ENCODE assay signal across 10 cellular contexts in genomic region chrX:19814240-19814639, GRCh38.
DNase-seq lines count a peak whose midpoint lies in the region; ATAC-seq, FAIRE-seq and TF ChIP-seq lines count a peak whose summit lies in the region.
"Had no signal": no experiment of that assay in that cellular context is flagged by ENCODE, and none has a peak within 500 bp of the region (broad histone marks: within the 10 kb centered on the region; RNA-seq: fewer than 3 reads in every experiment).

No MANE protein-coding gene starts in this region.

- TF ChIP-seq POLR2A in GM12892 (IDR thresholded peaks at IDR 0.05; ENCODE audit: low read depth, low read length): no peak

- POLR2A ChIA-PET in T-cell (lab: Charles Lee): no interaction called here

- H3K4me1 Mint-ChIP-seq in CD4-positive, CD25-positive, alpha-beta regulatory T cell: peaks cover 12 to 59% (median 34%) of the 10 kb centered on the region in 4 donors
- peaks cover 35 to 67% (median 49%) of the 10 kb centered on the region in 3 donors for H3K4me1 Mint-ChIP-seq in T-cell
- peaks cover 64 to 70% of the 10 kb centered on the region in 2 donors for H3K4me1 Mint-ChIP-seq in immature natural killer cell

- ATAC-seq in CD4-positive, CD25-positive, alpha-beta regulatory T cell (ENCODE audit: low read depth in 2 of 2): no peak
- ATAC-seq in GM21529 (IDR thresholded peaks at IDR 0.05; ENCODE audit: unreplicated experiment) (peak; percentile 35), T-cell (replicated peaks in 1 of 4) (no peak), HG02973 (IDR thresholded peaks at IDR 0.05; ENCODE audit: unreplicated experiment) (no peak), HG02642 (IDR thresholded peaks at IDR 0.05; ENCODE audit: poor library complexity, unreplicated experiment) (no peak), left colon (no peak)

- peak overlapping the region in 2 of 3 donors; percentile 83 to 90 for H3K27ac Mint-ChIP-seq in CD4-positive, CD25-positive, alpha-beta regulatory T cell
- H3K27ac Mint-ChIP-seq in T-cell: peak overlapping the region; percentile 76 to 79
- peak overlapping the region; percentile 19 to 85 (median 74) for H3K27ac Mint-ChIP-seq in immature natural killer cell

- no peaks in the 10 kb centered on the region for H3K27me3 Mint-ChIP-seq in CD4-positive, CD25-positive, alpha-beta regulatory T cell
- H3K27me3 Mint-ChIP-seq in T-cell (peaks cover 0 to 4% of the 10 kb centered on the region in 2 donors), immature natural killer cell (ENCODE audit: low read depth in 3 of 3) (peaks cover 0 to 2% (median 2%) of the 10 kb centered on the region in 3 donors)

- intact Hi-C loops in left colon (cut with DNase I, micrococcal nuclease): no loop called here

- DNase-seq in CD4-positive, CD25-positive, alpha-beta regulatory T cell: no peak
- DNase-seq in T-cell (no peak), immature natural killer cell (no peak), GM12892 (ENCODE audit: insufficient read length) (no peak), left colon (no peak)
- DNase-seq: stimulated activated CD4-positive, alpha-beta T cell treated with anti-CD3 and anti-CD28 coated beads, Interleukin-2, amount 100 ng/mL, for 24 hours had no signal

- H3K4me3 Mint-ChIP-seq in CD4-positive, CD25-positive, alpha-beta regulatory T cell: peak overlapping the region in 1 of 4 donors; percentile 38
- H3K4me3 Mint-ChIP-seq in T-cell: no peak overlapping the region
- H3K4me3 Mint-ChIP-seq in immature natural killer cell: peak overlapping the region in 3 of 5 donors; percentile 31 to 55 (median 46)

- peaks cover 12% of the 10 kb centered on the region for H3K4me1 ChIP-seq in CD4-positive, CD25-positive, alpha-beta regulatory T cell (ENCODE audit: control insufficient read depth, insufficient read depth, low read length, poor library complexity, severe bottlenecking)

- no peaks in the 10 kb centered on the region for H3K36me3 ChIP-seq in CD4-positive, CD25-positive, alpha-beta regulatory T cell (ENCODE audit: control insufficient read depth, insufficient read depth, low read length)

- no peaks in the 10 kb centered on the region for H3K36me3 Mint-ChIP-seq in CD4-positive, CD25-positive, alpha-beta regulatory T cell
- H3K36me3 Mint-ChIP-seq in T-cell (no peaks in the 10 kb centered on the region), immature natural killer cell (no peaks in the 10 kb centered on the region)

- no peaks in the 10 kb centered on the region for H3K27me3 ChIP-seq in CD4-positive, CD25-positive, alpha-beta regulatory T cell (ENCODE audit: control insufficient read depth, insufficient read depth, low read length)

- H3K9me3 ChIP-seq in CD4-positive, CD25-positive, alpha-beta regulatory T cell (ENCODE audit: control insufficient read depth in 2 of 2, low read length in 2 of 2): no peaks in the 10 kb centered on the region

- H3K9me3 Mint-ChIP-seq in CD4-positive, CD25-positive, alpha-beta regulatory T cell: peaks cover 0 to 1% (median 0%) of the 10 kb centered on the region in 7 donors
- H3K9me3 Mint-ChIP-seq in T-cell (peaks cover 0 to 3% (median 0%) of the 10 kb centered on the region in 3 donors), immature natural killer cell (no peaks in the 10 kb centered on the region)

- CTCF ChIA-PET in T-cell (lab: Charles Lee): no interaction called here

- no peak overlapping the region for H3K27ac ChIP-seq in CD4-positive, CD25-positive, alpha-beta regulatory T cell (ENCODE audit: insufficient read depth, low read length, poor library complexity, severe bottlenecking)
- H3K27ac ChIP-seq: KMS-11 had no signal

- FAIRE-seq in GM12892 (lab: Jason Lieb, UNC): no peak

- H3K4me3 ChIP-seq in CD4-positive, CD25-positive, alpha-beta regulatory T cell (ENCODE audit: low read depth, low read length): no peak overlapping the region

Comparison
In these comparisons a context has a peak if more than half of its experiments do, and no peak if none do; other contexts are left out.
1. H3K4me3 Mint-ChIP-seq: peak in immature natural killer cell (3 of 5); none in T-cell (0 of 3).
2. Peak in every context shown above with its lines, with median percentiles within 50 percentile points of each other: H3K27ac Mint-ChIP-seq.